In genomic region chr10:19263262-19263661, GRCh38 we compare ENCODE assay signal across 27 cellular contexts.
"Had no signal": no experiment of that assay in that cellular context is flagged by ENCODE, and none has a peak within 500 bp of the region (broad histone marks: within the 10 kb centered on the region; RNA-seq: fewer than 3 reads in every experiment).

No MANE protein-coding gene starts in this region.

- ATAC-seq: stimulated activated effector memory CD8-positive, alpha-beta T cell treated with anti-CD3 and anti-CD28 coated beads, Interleukin-12 subunit alpha, Interleukin-12 subunit beta, amount 100 ng/mL, for 72 hours; stimulated activated memory B cell treated with anti-CD40 and anti-IgM and Interleukin-4, amounts not matched to agents 10 μg/mL and 1 μg/mL and 100 μg/mL, for 72 hours; stimulated activated naive B cell treated with anti-CD40 and anti-IgM and Interleukin-4, amounts not matched to agents 10 μg/mL and 1 μg/mL and 100 μg/mL, for 72 hours; stimulated activated naive CD8-positive, alpha-beta T cell treated with anti-CD3 and anti-CD28 coated beads, Interleukin-15, amount 100 ng/mL, for 72 hours; stimulated activated naive CD8-positive, alpha-beta T cell treated with anti-CD3 and anti-CD28 coated beads, Interleukin-15, Interleukin-2, amounts not matched to agents 100 U/mL and 50 U/mL, for 24 hours; upper lobe of right lung had no signal

- H3K4me1 ChIP-seq: stomach, suprapubic skin, testis, thyroid gland, tibial artery, tibial nerve, transverse colon, upper lobe of left lung, upper lobe of right lung, uterus, vagina had no signal

- DNase-seq: stimulated activated CD4-positive, alpha-beta T cell treated with anti-CD3 and anti-CD28 coated beads, Interleukin-2, amount 100 ng/mL, for 48 hours; stimulated activated CD4-positive, alpha-beta T cell treated with anti-CD3 and anti-CD28 coated beads, Interleukin-4, amount 100 ng/mL, for 1 hour; stimulated activated CD4-positive, alpha-beta T cell treated with anti-CD3 and anti-CD28 coated beads, Interleukin-4, amount 100 ng/mL, for 24 hours; stimulated activated CD4-positive, alpha-beta T cell treated with anti-CD3 and anti-CD28 coated beads, Interleukin-4, amount 100 ng/mL, for 4 hours; stimulated activated CD8-positive, alpha-beta memory T cell treated with anti-CD3 and anti-CD28 coated beads, Interleukin-4, amount 100 ng/mL, for 48 hours; stimulated activated naive B cell treated with anti-CD40 and anti-IgM and Interleukin-4, amounts not matched to agents 10 μg/mL and 1 μg/mL and 100 μg/mL, for 72 hours; stimulated activated naive CD4-positive, alpha-beta T cell; stimulated activated naive CD4-positive, alpha-beta T cell treated with Interleukin-2 at 50 U/mL for 16 hours; stimulated activated naive CD8-positive, alpha-beta T cell treated with anti-CD3 and anti-CD28 coated beads, Interleukin-15, amount 100 ng/mL, for 72 hours; stimulated activated naive CD8-positive, alpha-beta T cell treated with anti-CD3 and anti-CD28 coated beads, Interleukin-15, Interleukin-2, amounts not matched to agents 100 U/mL and 50 U/mL, for 24 hours; stomach; substantia nigra; testis; thyroid gland; tibial artery; transverse colon; trophoblast cell; upper lobe of left lung; upper lobe of right lung; uterus had no signal

- H3K9me3 ChIP-seq: stomach, suprapubic skin, testis, thoracic aorta, tibial artery, tibial nerve, transverse colon, upper lobe of left lung, upper lobe of right lung, uterus, vagina had no signal

- H3K36me3 ChIP-seq: stomach, suprapubic skin, thoracic aorta, thyroid gland, tibial artery, tibial nerve, transverse colon, upper lobe of left lung, upper lobe of right lung, uterus, vagina had no signal

- H3K27me3 ChIP-seq: stomach, suprapubic skin, testis, thyroid gland, tibial artery, tibial nerve, transverse colon, upper lobe of left lung, upper lobe of right lung, uterus, vagina had no signal

- H3K27ac ChIP-seq: stomach, suprapubic skin, testis, thoracic aorta, thyroid gland, tibial artery, tibial nerve, transverse colon, upper lobe of left lung, upper lobe of right lung, uterus, vagina had no signal

- FAIRE-seq: urothelium cell line had no signal

- H3K4me3 ChIP-seq: stomach, suprapubic skin, testis, thoracic aorta, thyroid gland, tibial artery, tibial nerve, transverse colon, upper lobe of left lung, upper lobe of right lung, uterus, vagina had no signal
